In the genomic region with DNA sequence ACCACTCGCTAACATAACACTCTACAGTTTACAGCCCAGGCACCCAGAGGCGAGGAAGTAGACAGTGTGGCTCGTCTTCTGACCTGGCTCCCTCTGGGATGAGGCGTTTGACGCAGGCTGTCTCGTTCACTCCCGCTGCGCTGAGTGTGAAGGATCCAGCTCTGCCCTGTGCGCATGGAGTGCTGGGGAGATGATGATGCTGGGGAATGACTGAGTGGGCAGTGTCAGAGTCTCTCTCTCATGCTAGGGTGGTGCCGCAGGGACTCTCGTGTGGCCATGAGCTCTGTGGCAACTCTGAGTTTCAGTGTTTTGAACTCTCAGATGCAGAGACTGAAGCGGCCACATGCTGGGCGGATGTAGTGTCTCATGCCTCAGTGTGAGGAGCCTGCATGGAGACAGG, we compare ENCODE assay signal across 24 cellular contexts.
DNase-seq lines count a peak whose midpoint lies in the region; ATAC-seq and TF ChIP-seq lines count a peak whose summit lies in the region.
"Had no signal": no experiment of that assay in that cellular context is flagged by ENCODE, and none has a peak within 500 bp of the region (broad histone marks: within the 10 kb centered on the region; RNA-seq: fewer than 3 reads in every experiment).

No MANE protein-coding gene starts in this region.

- H3K4me1 ChIP-seq in right atrium auricular region = no peaks in the 10 kb centered on the region
- H3K4me1 ChIP-seq in neuronal stem cell (ENCODE audit: control insufficient read depth in 2 of 2, insufficient read depth in 1 of 2, low read depth in 1 of 2, low read length in 2 of 2) = no peaks in the 10 kb centered on the region
- H3K4me1 ChIP-seq: BE2C, BLaER1 had no signal

- no peaks in the 10 kb centered on the region for H3K9me3 ChIP-seq in right atrium auricular region
- H3K9me3 ChIP-seq in neuronal stem cell (replicated peaks in 1 of 2; ENCODE audit: control insufficient read depth in 2 of 2, insufficient read depth in 1 of 2, low read depth in 1 of 2, low read length in 2 of 2) = no peaks in the 10 kb centered on the region
- H3K9me3 ChIP-seq: BE2C, BLaER1 had no signal

- peaks cover 4% of the 10 kb centered on the region for H3K9me3 Mint-ChIP-seq in mesothelial cell of epicardium
- no peaks in the 10 kb centered on the region for H3K9me3 Mint-ChIP-seq in stimulated activated naive CD8-positive, alpha-beta T cell treated with anti-CD3 and anti-CD28 coated beads, Interleukin-15, amount 100 ng/mL, for 72 hours

- H3K4me3 Mint-ChIP-seq in mesothelial cell of epicardium = no peak overlapping the region
- no peak overlapping the region for H3K4me3 Mint-ChIP-seq in stimulated activated naive CD8-positive, alpha-beta T cell treated with anti-CD3 and anti-CD28 coated beads, Interleukin-15, amount 100 ng/mL, for 72 hours
- H3K4me3 Mint-ChIP-seq: CD14-positive monocyte; CD4-positive, alpha-beta memory T cell; CD4-positive, CD25-positive, alpha-beta regulatory T cell; CD8-positive, alpha-beta memory T cell had no signal

- no peak for ATAC-seq in stimulated activated naive CD8-positive, alpha-beta T cell treated with anti-CD3 and anti-CD28 coated beads, Interleukin-15, amount 100 ng/mL, for 72 hours
- ATAC-seq: GM12878 had no signal

- H3K4me3 ChIP-seq in right atrium auricular region (no peak overlapping the region), neuronal stem cell (ENCODE audit: low read length in 2 of 2) (no peak overlapping the region)
- H3K4me3 ChIP-seq: BLaER1, GM12878 had no signal

- no peaks in the 10 kb centered on the region for H3K36me3 Mint-ChIP-seq in mesothelial cell of epicardium
- H3K36me3 Mint-ChIP-seq: CD14-positive monocyte; CD4-positive, alpha-beta memory T cell; CD4-positive, CD25-positive, alpha-beta regulatory T cell; CD8-positive, alpha-beta memory T cell had no signal

- H3K9ac ChIP-seq in neuronal stem cell (ENCODE audit: low read depth, low read length, poor library complexity) = no peak overlapping the region
- H3K9ac ChIP-seq: BLaER1 had no signal

- H2BK12ac ChIP-seq in neuronal stem cell (ENCODE audit: low read length) = no peak overlapping the region

- no peak overlapping the region for H3K4ac ChIP-seq in neuronal stem cell (ENCODE audit: low read length)

- peaks cover 26% of the 10 kb centered on the region for H3K27me3 Mint-ChIP-seq in mesothelial cell of epicardium (ENCODE audit: low read depth)
- no peaks in the 10 kb centered on the region for H3K27me3 Mint-ChIP-seq in stimulated activated naive CD8-positive, alpha-beta T cell treated with anti-CD3 and anti-CD28 coated beads, Interleukin-15, amount 100 ng/mL, for 72 hours
- H3K27me3 Mint-ChIP-seq: CD4-positive, CD25-positive, alpha-beta regulatory T cell had no signal

- no peak overlapping the region for H2AFZ ChIP-seq in neuronal stem cell (ENCODE audit: low read length)

- no peaks in the 10 kb centered on the region for H3K79me1 ChIP-seq in neuronal stem cell (ENCODE audit: low read depth, low read length)

- H2BK5ac ChIP-seq in neuronal stem cell (ENCODE audit: low read length) = no peak overlapping the region

- no peak overlapping the region for H2AK5ac ChIP-seq in neuronal stem cell (ENCODE audit: low read depth, low read length)

- WGBS in neuronal stem cell (ENCODE audit: extremely low coverage in 2 of 2, insufficient read length in 2 of 2, insufficient replicate concordance in 1 of 2), 2 donors = no CpG with 5 or more reads among the region's 13 CpGs

- peak overlapping the region; percentile 20 for H3K18ac ChIP-seq in neuronal stem cell (ENCODE audit: low read length)

- no peaks in the 10 kb centered on the region for H3K36me3 ChIP-seq in right atrium auricular region
- no peaks in the 10 kb centered on the region for H3K36me3 ChIP-seq in neuronal stem cell (replicated peaks in 1 of 2; ENCODE audit: control insufficient read depth in 2 of 2, insufficient read depth in 2 of 2, low read length in 2 of 2)
- H3K36me3 ChIP-seq: BE2C, BLaER1 had no signal

- no peak overlapping the region for H3K14ac ChIP-seq in neuronal stem cell (ENCODE audit: low read length)

- no peak overlapping the region for H2BK15ac ChIP-seq in neuronal stem cell (ENCODE audit: low read length)

- H3K27ac Mint-ChIP-seq in mesothelial cell of epicardium = no peak overlapping the region
- H3K27ac Mint-ChIP-seq in stimulated activated naive CD8-positive, alpha-beta T cell treated with anti-CD3 and anti-CD28 coated beads, Interleukin-15, amount 100 ng/mL, for 72 hours = no peak overlapping the region
- H3K27ac Mint-ChIP-seq: CD14-positive monocyte; CD4-positive, alpha-beta memory T cell; CD4-positive, CD25-positive, alpha-beta regulatory T cell; CD8-positive, alpha-beta memory T cell had no signal

- H3K23ac ChIP-seq in neuronal stem cell (ENCODE audit: low read depth, low read length, poor library complexity) = no peak overlapping the region

- no peaks in the 10 kb centered on the region for H3K27me3 ChIP-seq in right atrium auricular region
- no peaks in the 10 kb centered on the region for H3K27me3 ChIP-seq in neuronal stem cell (ENCODE audit: control insufficient read depth in 3 of 3, insufficient read depth in 3 of 3, low read depth in 1 of 3, low read length in 3 of 3)
- H3K27me3 ChIP-seq: BE2C, BLaER1 had no signal

- H3K4me1 Mint-ChIP-seq in mesothelial cell of epicardium = no peaks in the 10 kb centered on the region
- H3K4me1 Mint-ChIP-seq in stimulated activated naive CD8-positive, alpha-beta T cell treated with anti-CD3 and anti-CD28 coated beads, Interleukin-15, amount 100 ng/mL, for 72 hours = no peaks in the 10 kb centered on the region
- H3K4me1 Mint-ChIP-seq: CD14-positive monocyte; CD4-positive, alpha-beta memory T cell; CD4-positive, CD25-positive, alpha-beta regulatory T cell; CD8-positive, alpha-beta memory T cell had no signal

- no peak overlapping the region for H2BK120ac ChIP-seq in neuronal stem cell (ENCODE audit: low read depth, low read length)

- TF ChIP-seq CTCF in right atrium auricular region (IDR thresholded peaks at IDR 0.05) = no peak
- TF ChIP-seq CTCF in mesothelial cell of epicardium (IDR thresholded peaks at IDR 0.05; ENCODE audit: unreplicated experiment) = no peak

- no peak overlapping the region for H4K8ac ChIP-seq in neuronal stem cell (ENCODE audit: low read depth, low read length)

- intact Hi-C loops in cardiac septum (cut with DNase I) = no loop called here

- H3K27ac ChIP-seq in right atrium auricular region (no peak overlapping the region), neuronal stem cell (replicated peaks; ENCODE audit: low read length) (no peak overlapping the region)
- H3K27ac ChIP-seq: BLaER1 had no signal

- H4K91ac ChIP-seq in neuronal stem cell (ENCODE audit: low read depth, low read length, poor library complexity) = no peak overlapping the region

- DNase-seq in right atrium auricular region (ENCODE audit: low spot score) = peak; percentile 43
- no peak for DNase-seq in cardiac septum (ENCODE audit: low spot score)
- DNase-seq in mesenteric fat pad (ENCODE audit: low spot score) = peak; percentile 53
- no peak for DNase-seq in neuronal stem cell (ENCODE audit: low spot score)
- no peak for DNase-seq in mesothelial cell of epicardium (ENCODE audit: low spot score in 2 of 2, unreplicated experiment in 2 of 2)
- DNase-seq in stimulated activated naive CD8-positive, alpha-beta T cell treated with anti-CD3 and anti-CD28 coated beads, Interleukin-15, amount 100 ng/mL, for 72 hours = no peak
- DNase-seq: 8988T; ACHN; BE2C; C1 segment of cervical spinal cord; CD4-positive, alpha-beta memory T cell; CD4-positive, CD25-positive, alpha-beta regulatory T cell; CD8-positive, alpha-beta memory T cell; COR-L47; DMS 273 treated with DMSO at 0.1 percent for 48 hours; DMS153; DMS53; DMS79; DND-41; EL; GDM1 had no signal

- H3K4me2 ChIP-seq in neuronal stem cell (ENCODE audit: insufficient read depth, low read length, poor library complexity, severe bottlenecking) = no peak overlapping the region
- H3K4me2 ChIP-seq: BLaER1 had no signal

Comparison
In these comparisons a context has a peak if more than half of its experiments do, and no peak if none do; other contexts are left out.
1. DNase-seq: peak in right atrium auricular region (single experiment) and mesenteric fat pad (single experiment); none in cardiac septum (single experiment), neuronal stem cell (single experiment), mesothelial cell of epicardium (0 of 2) and stimulated activated naive CD8-positive, alpha-beta T cell treated with anti-CD3 and anti-CD28 coated beads, Interleukin-15, amount 100 ng/mL, for 72 hours (0 of 2).